ENCODE assay signal across 1 cellular context in genomic region chr6:166614171-166614583, GRCh38.
TF ChIP-seq lines count a peak whose summit lies in the region.

No MANE protein-coding gene starts in this region.

TF ChIP-seq in SK-N-SH treated with all-trans-retinoic acid at 6 μM for 48 hours, 23 proteins besides CTCF, POLR2A, EP300 and RAD21 (continued from another document):
- TF ChIP-seq TSHZ2 (CRISPR knock-in tag; IDR thresholded peaks at IDR 0.05) (no peak), PPARA (CRISPR knock-in tag; IDR thresholded peaks at IDR 0.05; ENCODE audit: borderline replicate concordance) (no peak), ZNF70 (CRISPR knock-in tag; IDR thresholded peaks at IDR 0.05) (no peak), ZNF8 (CRISPR knock-in tag; IDR thresholded peaks at IDR 0.05) (no peak), ZFP30 (CRISPR knock-in tag; IDR thresholded peaks at IDR 0.05) (no peak)
